In the genomic region with DNA sequence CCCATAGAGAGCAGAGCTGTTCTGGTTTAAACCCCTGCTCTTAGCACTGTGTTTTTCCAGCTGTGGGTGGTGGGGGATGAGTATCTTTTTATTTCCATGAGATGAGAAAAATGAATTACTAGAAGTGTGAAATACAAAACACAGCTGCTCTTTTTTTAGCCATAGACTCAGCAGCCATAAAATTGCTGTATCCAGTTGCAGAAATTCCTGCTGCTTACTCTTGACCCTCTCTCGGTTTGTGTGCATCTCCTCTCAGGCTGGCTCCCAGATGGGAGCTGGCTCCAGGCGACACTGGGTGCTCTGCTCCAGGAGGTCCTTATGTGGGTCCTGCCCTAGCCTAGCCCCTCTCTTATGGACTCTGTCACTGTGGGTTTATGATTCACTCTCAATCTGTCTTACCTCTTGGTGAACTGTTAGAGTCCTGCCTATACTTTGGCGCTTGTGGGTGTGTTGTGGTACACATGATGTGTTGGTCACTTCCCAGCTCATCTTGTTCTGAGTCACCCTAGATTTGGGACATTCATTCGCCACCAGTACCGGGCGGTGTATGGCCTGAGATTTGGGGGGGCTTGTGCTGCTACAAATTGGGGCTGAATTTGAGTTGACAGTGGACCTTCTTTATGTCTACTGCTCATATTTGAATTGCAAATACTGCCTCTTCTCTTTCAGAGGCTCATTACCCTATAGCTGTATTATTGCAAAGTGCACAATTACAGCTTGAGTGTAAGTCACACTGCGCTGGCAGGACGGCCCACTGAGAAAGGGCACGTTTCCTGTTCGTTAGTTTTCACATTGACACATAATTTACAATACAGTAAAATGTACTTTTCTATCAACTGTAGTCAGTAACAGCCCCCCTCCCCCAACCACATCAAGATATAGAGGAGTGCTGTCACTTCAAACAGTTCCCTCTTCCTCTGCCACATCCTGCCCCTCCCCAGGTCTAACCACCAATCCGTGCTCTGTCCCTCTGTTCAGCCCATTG, we compare ENCODE assay signal across 8 cellular contexts. TPM values are rescaled to one million over a fixed set of nuclear protein-coding genes. Genes with fewer than 3 reads are reported as not detected.
DNase-seq lines count a peak whose midpoint lies in the region; ATAC-seq, FAIRE-seq and TF ChIP-seq lines count a peak whose summit lies in the region.

No MANE protein-coding gene starts in this region.

- peak overlapping the region; percentile 73 for H3K27ac Mint-ChIP-seq in activated naive CD8-positive, alpha-beta T cell treated with anti-CD3 and anti-CD28 coated beads, Interleukin-2, amount 50 U/mL, for 24 hours

- no peaks in the 10 kb centered on the region for H3K27me3 Mint-ChIP-seq in activated naive CD8-positive, alpha-beta T cell treated with anti-CD3 and anti-CD28 coated beads, Interleukin-2, amount 50 U/mL, for 24 hours

- 0 out of 2 replicates have a peak, but pooled peaks cover 4% of the 10 kb centered on the region for H3F3A ChIP-seq in DOHH2 (ENCODE audit: control insufficient read depth, insufficient read depth)
- no peaks in the 10 kb centered on the region for H3F3A ChIP-seq in neural cell (ENCODE audit: insufficient read depth, low read length, poor library complexity, severe bottlenecking)

- no peak for TF ChIP-seq CTCF in DOHH2 (IDR thresholded peaks at IDR 0.05; ENCODE audit: low read depth, low read length, poor library complexity, severe bottlenecking)
- no peak for TF ChIP-seq CTCF in neural cell (IDR thresholded peaks at IDR 0.05; ENCODE audit: poor library complexity, severe bottlenecking)

- peak overlapping the region; percentile 46 for H3K27ac ChIP-seq in DOHH2 (ENCODE audit: low read depth, low read length)
- H3K27ac ChIP-seq in neural cell (ENCODE audit: low read length) = peak overlapping the region; percentile 43
- no peak overlapping the region for H3K27ac ChIP-seq in substantia nigra (ENCODE audit: low read depth, low read length, poor library complexity, severe bottlenecking)

- DNase-seq in T-helper 1 cell = peak; percentile 29 to 96 (median 53)
- peak; percentile 63 for DNase-seq in activated naive CD8-positive, alpha-beta T cell treated with anti-CD3 and anti-CD28 coated beads, Interleukin-2, amount 50 U/mL, for 24 hours
- no peak for DNase-seq in NCI-H146 (lab: John Stamatoyannopoulos, UW)
- DNase-seq in HTR-8/SVneo (ENCODE audit: insufficient read length, low spot score) = no peak
- DNase-seq in substantia nigra (lab: John Stamatoyannopoulos, UW) = no peak

- H3K4me3 ChIP-seq in DOHH2 (ENCODE audit: low read length) (peak overlapping the region; percentile 42), neural cell (ENCODE audit: low read length) (no peak overlapping the region)

- no peaks in the 10 kb centered on the region for H3K27me3 ChIP-seq in DOHH2 (ENCODE audit: control insufficient read depth, low read length)
- H3K27me3 ChIP-seq in neural cell (ENCODE audit: insufficient read depth, low read depth, low read length) = no peaks in the 10 kb centered on the region

- peak overlapping the region; percentile 54 for H3K4me3 Mint-ChIP-seq in activated naive CD8-positive, alpha-beta T cell treated with anti-CD3 and anti-CD28 coated beads, Interleukin-2, amount 50 U/mL, for 24 hours

- H3K4me2 ChIP-seq in DOHH2 (ENCODE audit: low read length) (peak overlapping the region; percentile 60), neural cell (ENCODE audit: low read length) (no peak overlapping the region)

- H3K9me3 Mint-ChIP-seq in activated naive CD8-positive, alpha-beta T cell treated with anti-CD3 and anti-CD28 coated beads, Interleukin-2, amount 50 U/mL, for 24 hours = no peaks in the 10 kb centered on the region

- H3K36me3 ChIP-seq in DOHH2 (ENCODE audit: control insufficient read depth, low read length) (peaks cover 72% of the 10 kb centered on the region), neural cell (ENCODE audit: insufficient read depth, low read length) (no peaks in the 10 kb centered on the region)

- H3K9me3 ChIP-seq in DOHH2 (ENCODE audit: control insufficient read depth, insufficient read depth, low read length) (no peaks in the 10 kb centered on the region), neural cell (ENCODE audit: low read length) (no peaks in the 10 kb centered on the region)

- H3K4me1 ChIP-seq in DOHH2 (ENCODE audit: control insufficient read depth, low read length) = peaks cover 29% of the 10 kb centered on the region

- peaks cover 20% of the 10 kb centered on the region for H3K36me3 Mint-ChIP-seq in activated naive CD8-positive, alpha-beta T cell treated with anti-CD3 and anti-CD28 coated beads, Interleukin-2, amount 50 U/mL, for 24 hours (ENCODE audit: low read depth)

- ATAC-seq in HG02610 (IDR thresholded peaks at IDR 0.05; ENCODE audit: unreplicated experiment) = peak; percentile 57
- ATAC-seq in activated naive CD8-positive, alpha-beta T cell treated with anti-CD3 and anti-CD28 coated beads, Interleukin-2, amount 50 U/mL, for 24 hours = peak; percentile 90

- no peaks in the 10 kb centered on the region for H4K20me1 ChIP-seq in DOHH2 (ENCODE audit: control insufficient read depth, insufficient read depth, low read depth, low read length)
- no peaks in the 10 kb centered on the region for H4K20me1 ChIP-seq in neural cell (ENCODE audit: insufficient read depth)

- H3K79me2 ChIP-seq in DOHH2 (ENCODE audit: control insufficient read depth, low read length) = no peaks in the 10 kb centered on the region
- H3K79me2 ChIP-seq in neural cell (replicated peaks; ENCODE audit: insufficient read depth, low read length) = no peaks in the 10 kb centered on the region

- no peak for FAIRE-seq in HTR-8/SVneo (lab: Jason Lieb, UNC)

- H3K4me1 Mint-ChIP-seq in activated naive CD8-positive, alpha-beta T cell treated with anti-CD3 and anti-CD28 coated beads, Interleukin-2, amount 50 U/mL, for 24 hours = peaks cover 37% of the 10 kb centered on the region

- no peak for TF ChIP-seq EP300 in neural cell (conservative IDR thresholded peaks at IDR 0.05; ENCODE audit: poor library complexity, severe bottlenecking)

- TF ChIP-seq RAD21 in neural cell (conservative IDR thresholded peaks at IDR 0.05) = no peak

- H2AFZ ChIP-seq in neural cell (ENCODE audit: low read depth, low read length) = no peak overlapping the region

- H3K9me2 ChIP-seq in DOHH2 (replicated peaks; ENCODE audit: control insufficient read depth, low read length) = no peaks in the 10 kb centered on the region
- no peaks in the 10 kb centered on the region for H3K9me2 ChIP-seq in neural cell (ENCODE audit: insufficient read depth, low read length)

- H3K9ac ChIP-seq in neural cell (ENCODE audit: low read length) = no peak overlapping the region

TF ChIP-seq in neural cell, 6 proteins besides CTCF, POLR2A, EP300 and RAD21:
- TF ChIP-seq EZH2 (IDR thresholded peaks at IDR 0.05; ENCODE audit: borderline replicate concordance, insufficient read depth, low read length, poor library complexity, severe bottlenecking) (no peak), SMC3 (conservative IDR thresholded peaks at IDR 0.05; ENCODE audit: poor library complexity) (no peak), MXI1 (conservative IDR thresholded peaks at IDR 0.05; ENCODE audit: poor library complexity, severe bottlenecking) (no peak), TAF1 (IDR thresholded peaks at IDR 0.05; ENCODE audit: low read depth) (no peak), POLR2AphosphoS5 (IDR thresholded peaks at IDR 0.05) (no peak)
- TF ChIP-seq, protein P1, sequence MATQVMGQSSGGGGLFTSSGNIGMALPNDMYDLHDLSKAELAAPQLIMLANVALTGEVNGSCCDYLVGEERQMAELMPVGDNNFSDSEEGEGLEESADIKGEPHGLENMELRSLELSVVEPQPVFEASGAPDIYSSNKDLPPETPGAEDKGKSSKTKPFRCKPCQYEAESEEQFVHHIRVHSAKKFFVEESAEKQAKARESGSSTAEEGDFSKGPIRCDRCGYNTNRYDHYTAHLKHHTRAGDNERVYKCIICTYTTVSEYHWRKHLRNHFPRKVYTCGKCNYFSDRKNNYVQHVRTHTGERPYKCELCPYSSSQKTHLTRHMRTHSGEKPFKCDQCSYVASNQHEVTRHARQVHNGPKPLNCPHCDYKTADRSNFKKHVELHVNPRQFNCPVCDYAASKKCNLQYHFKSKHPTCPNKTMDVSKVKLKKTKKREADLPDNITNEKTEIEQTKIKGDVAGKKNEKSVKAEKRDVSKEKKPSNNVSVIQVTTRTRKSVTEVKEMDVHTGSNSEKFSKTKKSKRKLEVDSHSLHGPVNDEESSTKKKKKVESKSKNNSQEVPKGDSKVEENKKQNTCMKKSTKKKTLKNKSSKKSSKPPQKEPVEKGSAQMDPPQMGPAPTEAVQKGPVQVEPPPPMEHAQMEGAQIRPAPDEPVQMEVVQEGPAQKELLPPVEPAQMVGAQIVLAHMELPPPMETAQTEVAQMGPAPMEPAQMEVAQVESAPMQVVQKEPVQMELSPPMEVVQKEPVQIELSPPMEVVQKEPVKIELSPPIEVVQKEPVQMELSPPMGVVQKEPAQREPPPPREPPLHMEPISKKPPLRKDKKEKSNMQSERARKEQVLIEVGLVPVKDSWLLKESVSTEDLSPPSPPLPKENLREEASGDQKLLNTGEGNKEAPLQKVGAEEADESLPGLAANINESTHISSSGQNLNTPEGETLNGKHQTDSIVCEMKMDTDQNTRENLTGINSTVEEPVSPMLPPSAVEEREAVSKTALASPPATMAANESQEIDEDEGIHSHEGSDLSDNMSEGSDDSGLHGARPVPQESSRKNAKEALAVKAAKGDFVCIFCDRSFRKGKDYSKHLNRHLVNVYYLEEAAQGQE (IDR thresholded peaks at IDR 0.05; ENCODE audit: borderline replicate concordance) = no peak
TF ChIP-seq in neural cell: peak in this region for 0.

RNA-seq across cellular contexts. Expression of a gene that starts 46.9 kb away (rescaled TPM):
- polyA plus RNA-seq in neural cell = 12.7 and 15.8 TPM in 2 replicates
- 12.7 and 13.4 TPM in 2 replicates for polyA minus RNA-seq in neural cell

Comparison
In these comparisons a context has a peak if more than half of its experiments do, and no peak if none do; other contexts are left out.
1. DNase-seq: peak in T-helper 1 cell (5 of 5) and activated naive CD8-positive, alpha-beta T cell treated with anti-CD3 and anti-CD28 coated beads, Interleukin-2, amount 50 U/mL, for 24 hours (single experiment); none in NCI-H146 (single experiment), HTR-8/SVneo (single experiment) and substantia nigra (0 of 49).